1 cellular context compared by ENCODE assay signal in genomic region chr11:63671322-63672155, GRCh38.
TF ChIP-seq lines count a peak whose summit lies in the region.

ATL3 (minus strand) TSS chr11:63671376; CDS start chr11:63671335, 41 bp downstream.

TF ChIP-seq in A549, 52 proteins besides CTCF, POLR2A, EP300 and RAD21 (continued from another document):
- TF ChIP-seq NPAS2 (CRISPR knock-in tag; IDR thresholded peaks at IDR 0.05; ENCODE audit: borderline replicate concordance) (peak; percentile 68; the same call in 1 of the 2 replicates), HOXB5 (CRISPR knock-in tag; IDR thresholded peaks at IDR 0.05) (peak; percentile 92), CBX2 (IDR thresholded peaks at IDR 0.05; ENCODE audit: borderline replicate concordance, low read depth) (no peak), PHF8 (IDR thresholded peaks at IDR 0.05; ENCODE audit: borderline replicate concordance, low read depth) (peak; percentile 19; the same call in 1 of the 2 replicates)
